Comparison of ENCODE assay signal across 8 cellular contexts in the genomic region with DNA sequence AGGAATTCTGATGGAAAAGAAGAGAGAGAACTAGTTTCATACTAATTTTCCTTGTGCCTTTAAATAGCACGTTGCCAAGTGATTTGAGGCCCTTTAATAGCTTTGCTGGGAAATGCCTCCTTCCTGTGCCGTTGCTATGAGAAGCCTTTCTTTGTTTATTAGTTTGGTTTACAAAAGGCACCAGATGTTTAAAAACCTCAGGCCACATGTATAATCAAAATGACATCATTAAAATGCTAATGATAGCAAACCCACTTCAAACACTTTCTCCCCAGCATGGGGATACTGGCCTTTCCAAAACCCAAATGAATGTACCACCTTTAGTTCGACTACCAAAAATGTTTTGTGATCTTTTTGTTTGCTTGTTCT. TPM values are rescaled to one million over a fixed set of nuclear protein-coding genes. Genes with fewer than 3 reads are reported as not detected.
DNase-seq lines count a peak whose midpoint lies in the region; ATAC-seq, FAIRE-seq and TF ChIP-seq lines count a peak whose summit lies in the region.

No MANE protein-coding gene starts in this region.

- CTCF ChIA-PET in HepG2 (lab: Yijun Ruan, JAX; ENCODE audit: low intra/inter-chr PET ratio, low total read pairs), result no interaction called here

- intact Hi-C loops in HepG2 (cut with micrococcal nuclease; ENCODE audit: unreplicated experiment), result no loop called here
- intact Hi-C loops in right cardiac atrium (cut with DNase I), result no loop called here
- intact Hi-C loops in adrenal gland (cut with DNase I), result no loop called here

- H3K27ac ChIP-seq in liver (ENCODE audit: low read depth in 1 of 2, low read length in 2 of 2) (peak overlapping the region; percentile 12 to 25), HepG2 (ENCODE audit: extremely low read length, insufficient read depth, low read length) (no peak overlapping the region), right cardiac atrium (ENCODE audit: low read length) (peak overlapping the region; percentile 77), adrenal gland (no peak overlapping the region)

- H3K4me3 Mint-ChIP-seq in T-helper 2 cell treated with Interferon-gamma antibody and Interleukin-4, amounts not matched to agents 5 μg/mL and 100 μg/mL, for 36 hours, result peak overlapping the region; percentile 57
- no peak overlapping the region for H3K4me3 Mint-ChIP-seq in stimulated activated effector memory CD8-positive, alpha-beta T cell treated with anti-CD3 and anti-CD28 coated beads, Interleukin-12 subunit alpha, Interleukin-12 subunit beta, amount 100 ng/mL, for 72 hours

- no peak for TF ChIP-seq RAD21 in liver (IDR thresholded peaks at IDR 0.05)
- no peak for TF ChIP-seq RAD21 in HepG2 (CRISPR knock-in tag; IDR thresholded peaks at IDR 0.05)

- DNase-seq in HepG2 (ENCODE audit: low spot score) (no peak), right cardiac atrium (no peak), NCI-H82 treated with DMSO at 0.1 percent for 48 hours (lab: John Stamatoyannopoulos, UW; ENCODE audit: unreplicated experiment) (no peak), adrenal gland (no peak)
- no peak for DNase-seq in T-helper 2 cell treated with Interferon-gamma antibody and Interleukin-4, amounts not matched to agents 5 μg/mL and 100 μg/mL, for 36 hours (ENCODE audit: low spot score)
- DNase-seq in stimulated activated effector memory CD8-positive, alpha-beta T cell treated with anti-CD3 and anti-CD28 coated beads, Interleukin-12 subunit alpha, Interleukin-12 subunit beta, amount 100 ng/mL, for 72 hours (ENCODE audit: low spot score in 2 of 2), result no peak

- H3K36me3 Mint-ChIP-seq in T-helper 2 cell treated with Interferon-gamma antibody and Interleukin-4, amounts not matched to agents 5 μg/mL and 100 μg/mL, for 36 hours (ENCODE audit: low read depth), result peaks cover 4% of the 10 kb centered on the region
- H3K36me3 Mint-ChIP-seq in stimulated activated effector memory CD8-positive, alpha-beta T cell treated with anti-CD3 and anti-CD28 coated beads, Interleukin-12 subunit alpha, Interleukin-12 subunit beta, amount 100 ng/mL, for 72 hours, result no peaks in the 10 kb centered on the region

- no peaks in the 10 kb centered on the region for H4K20me1 ChIP-seq in HepG2 (ENCODE audit: insufficient read depth, low read length)

- H3K4me2 ChIP-seq in HepG2 (ENCODE audit: low read depth, low read length), result no peak overlapping the region

- in situ Hi-C loops in HepG2 (cut with HindIII; ENCODE audit: extremely low pct_ligation_motif_present, low pct_unique_long_range_greater_than_20kb), result no loop called here

- TF ChIP-seq POLR2A in HepG2 (IDR thresholded peaks at IDR 0.05; ENCODE audit: insufficient read depth in 1 of 2, low read depth in 2 of 2, low read length in 2 of 2), result no peak
- TF ChIP-seq POLR2A in adrenal gland (IDR thresholded peaks at IDR 0.05), result no peak

- H3K27me3 Mint-ChIP-seq in T-helper 2 cell treated with Interferon-gamma antibody and Interleukin-4, amounts not matched to agents 5 μg/mL and 100 μg/mL, for 36 hours (ENCODE audit: low read depth), result peaks cover 10% of the 10 kb centered on the region

- H3K9ac ChIP-seq in liver (ENCODE audit: low read depth in 1 of 2, low read length in 2 of 2) (no peak overlapping the region), HepG2 (ENCODE audit: insufficient read depth, low read depth, low read length) (no peak overlapping the region)

- FAIRE-seq in HepG2 (lab: Jason Lieb, UNC), result no peak

- no peak for TF ChIP-seq CTCF in liver (IDR thresholded peaks at IDR 0.05; ENCODE audit: low read depth, low read length, missing input control)
- TF ChIP-seq CTCF in HepG2 (CRISPR knock-in tag; IDR thresholded peaks at IDR 0.05), result no peak
- TF ChIP-seq CTCF in adrenal gland (IDR thresholded peaks at IDR 0.05), result no peak

- H3K36me3 ChIP-seq in liver (ENCODE audit: control insufficient read depth in 4 of 4, insufficient read depth in 3 of 4, low read depth in 1 of 4, low read length in 3 of 4), result no peaks in the 10 kb centered on the region
- no peaks in the 10 kb centered on the region for H3K36me3 ChIP-seq in HepG2 (replicated peaks in 1 of 2; ENCODE audit: control insufficient read depth in 1 of 2, insufficient read depth in 2 of 2, low read length in 2 of 2)
- no peaks in the 10 kb centered on the region for H3K36me3 ChIP-seq in adrenal gland (replicated peaks in 1 of 2)

- 54% methylated on average over 3 of the region's 3 CpGs for WGBS in liver
- 38% methylated on average over 3 of the region's 3 CpGs for WGBS in HepG2 (ENCODE audit: low lambda C conversion rate)
- 13% methylated on average over 3 of the region's 3 CpGs for WGBS in right cardiac atrium
- 51 to 63% (median 59%) methylated on average over 3 of the region's 3 CpGs for WGBS in adrenal gland, 4 donors

- H3K9me3 ChIP-seq in liver (ENCODE audit: control insufficient read depth in 4 of 4, low read length in 3 of 4) (no peaks in the 10 kb centered on the region), HepG2 (ENCODE audit: low read length) (no peaks in the 10 kb centered on the region), right cardiac atrium (ENCODE audit: control insufficient read depth, low read length) (no peaks in the 10 kb centered on the region), adrenal gland (replicated peaks in 1 of 3) (no peaks in the 10 kb centered on the region)

- H3K27me3 ChIP-seq in liver (ENCODE audit: control insufficient read depth in 4 of 4, insufficient read depth in 4 of 4, low read length in 3 of 4) (no peaks in the 10 kb centered on the region), HepG2 (ENCODE audit: control insufficient read depth in 1 of 2, insufficient read depth in 2 of 2, low read length in 2 of 2) (no peaks in the 10 kb centered on the region), right cardiac atrium (ENCODE audit: control insufficient read depth, insufficient read depth) (no peaks in the 10 kb centered on the region), adrenal gland (no peaks in the 10 kb centered on the region)

- H2AFZ ChIP-seq in HepG2 (ENCODE audit: low read length), result no peak overlapping the region

- ATAC-seq in HepG2 (no peak), right cardiac atrium (peak; percentile 45 to 72), GM21390 (IDR thresholded peaks at IDR 0.05; ENCODE audit: unreplicated experiment) (no peak)
- peak; percentile 61 for ATAC-seq in stimulated activated effector memory CD8-positive, alpha-beta T cell treated with anti-CD3 and anti-CD28 coated beads, Interleukin-12 subunit alpha, Interleukin-12 subunit beta, amount 100 ng/mL, for 72 hours

- H3K4me3 ChIP-seq in liver (ENCODE audit: low read depth in 1 of 3, low read length in 3 of 3), result no peak overlapping the region
- no peak overlapping the region for H3K4me3 ChIP-seq in HepG2 (replicated peaks in 1 of 3; ENCODE audit: insufficient read depth in 1 of 3, low read depth in 2 of 3, low read length in 3 of 3)
- H3K4me3 ChIP-seq in right cardiac atrium (ENCODE audit: low read length), result peak overlapping the region; percentile 2
- H3K4me3 ChIP-seq in adrenal gland, result no peak overlapping the region

- peaks cover 25% of the 10 kb centered on the region for H3K4me1 Mint-ChIP-seq in T-helper 2 cell treated with Interferon-gamma antibody and Interleukin-4, amounts not matched to agents 5 μg/mL and 100 μg/mL, for 36 hours (ENCODE audit: low read depth)
- peaks cover 13% of the 10 kb centered on the region for H3K4me1 Mint-ChIP-seq in stimulated activated effector memory CD8-positive, alpha-beta T cell treated with anti-CD3 and anti-CD28 coated beads, Interleukin-12 subunit alpha, Interleukin-12 subunit beta, amount 100 ng/mL, for 72 hours

- no peaks in the 10 kb centered on the region for H3K79me2 ChIP-seq in HepG2 (ENCODE audit: insufficient read depth, low read length)

- BruUV-seq in HepG2 (replicated peaks; lab: Mats Ljungman, UMichigan), result no TSS peak

- peaks cover 4% of the 10 kb centered on the region for H3K9me3 Mint-ChIP-seq in T-helper 2 cell treated with Interferon-gamma antibody and Interleukin-4, amounts not matched to agents 5 μg/mL and 100 μg/mL, for 36 hours
- no peaks in the 10 kb centered on the region for H3K9me3 Mint-ChIP-seq in stimulated activated effector memory CD8-positive, alpha-beta T cell treated with anti-CD3 and anti-CD28 coated beads, Interleukin-12 subunit alpha, Interleukin-12 subunit beta, amount 100 ng/mL, for 72 hours

- POLR2A ChIA-PET in HepG2 (lab: Yijun Ruan, JAX), result no interaction called here

- TF ChIP-seq EP300 in HepG2 (IDR thresholded peaks at IDR 0.05; ENCODE audit: low read depth in 2 of 2, low read length in 2 of 2), result no peak
- TF ChIP-seq EP300 in HepG2 (CRISPR knock-in tag; IDR thresholded peaks at IDR 0.05; ENCODE audit: borderline replicate concordance), result no peak

- peak overlapping the region; percentile 79 for H3K27ac Mint-ChIP-seq in T-helper 2 cell treated with Interferon-gamma antibody and Interleukin-4, amounts not matched to agents 5 μg/mL and 100 μg/mL, for 36 hours
- H3K27ac Mint-ChIP-seq in stimulated activated effector memory CD8-positive, alpha-beta T cell treated with anti-CD3 and anti-CD28 coated beads, Interleukin-12 subunit alpha, Interleukin-12 subunit beta, amount 100 ng/mL, for 72 hours, result peak overlapping the region; percentile 85

- H3K4me1 ChIP-seq in liver (ENCODE audit: control insufficient read depth in 4 of 4, insufficient read depth in 4 of 4, low read length in 3 of 4), result peaks cover 0 to 6% (median 1%) of the 10 kb centered on the region in 4 donors
- peaks cover 29% of the 10 kb centered on the region for H3K4me1 ChIP-seq in HepG2 (ENCODE audit: insufficient read depth, low read length)
- H3K4me1 ChIP-seq in right cardiac atrium (ENCODE audit: control insufficient read depth, insufficient read depth, low read length), result peaks cover 6% of the 10 kb centered on the region
- H3K4me1 ChIP-seq in adrenal gland (replicated peaks in 1 of 2), result peaks cover 0 to 10% of the 10 kb centered on the region in 2 donors

RNA-seq across cellular contexts. Expression of gene TBC1D23, which starts 50.0 kb away (rescaled TPM):
- total RNA-seq in liver, result 10 to 100 TPM; 24.0 to 30.3 TPM
- polyA plus RNA-seq in liver, result 10 to 100 TPM in 1 of 2 donors, 1 to 10 TPM in 1; 8.7 to 11.5 TPM
- 28.7 and 44.5 TPM in 2 replicates for total RNA-seq in HepG2 (2016; rRNA removed; fragmentation: Illumina TruSeq; extraction: Trizol)
- total RNA-seq in HepG2 (2016; cell fraction: cytosol; rRNA removed; fragmentation: Illumina TruSeq; extraction: Trizol; ENCODE audit: low read depth), result 5.2 and 5.6 TPM in 2 replicates
- total RNA-seq in HepG2 (2016; cell fraction: insoluble cytoplasmic fraction; rRNA removed; fragmentation: Illumina TruSeq; extraction: Trizol), result 29.0 and 42.5 TPM in 2 replicates
- total RNA-seq in HepG2 (2016; cell fraction: membrane; rRNA removed; fragmentation: Illumina TruSeq; extraction: Trizol), result 9.4 and 12.5 TPM in 2 replicates
- total RNA-seq in HepG2 (2016; cell fraction: nucleus; rRNA removed; fragmentation: Illumina TruSeq; extraction: Trizol), result 35.8 and 37.8 TPM in 2 replicates
- polyA plus RNA-seq in HepG2 (2011; rRNA removed), result 26.5 and 35.4 TPM in 2 replicates
- polyA plus RNA-seq in HepG2 (2011; cell fraction: cytosol; rRNA removed), result 8.8 and 13.6 TPM in 2 replicates
- 13.1 and 13.7 TPM in 2 replicates for polyA plus RNA-seq in HepG2 (2011; cell fraction: nucleus; rRNA removed)
- 26.0 and 27.5 TPM in 2 replicates for polyA plus RNA-seq in HepG2 (2012)
- 1.2 and 1.3 TPM in 2 replicates for polyA plus RNA-seq in HepG2 (2016; cell fraction: cytosol; fragmentation: Illumina TruSeq; extraction: Trizol; ENCODE audit: low read depth)
- 22.6 and 26.1 TPM in 2 replicates for polyA plus RNA-seq in HepG2 (2016; cell fraction: insoluble cytoplasmic fraction; fragmentation: Illumina TruSeq; extraction: Trizol; ENCODE audit: low read depth)
- polyA plus RNA-seq in HepG2 (2016; cell fraction: membrane; fragmentation: Illumina TruSeq; extraction: Trizol; ENCODE audit: low read depth), result 4.5 and 4.6 TPM in 2 replicates
- polyA plus RNA-seq in HepG2 (2016; cell fraction: nucleus; fragmentation: Illumina TruSeq; extraction: Trizol; ENCODE audit: insufficient read depth, low read depth), result 24.7 and 25.8 TPM in 2 replicates
- polyA minus RNA-seq in HepG2 (2011; rRNA and poly(A)+ RNA removed; ENCODE audit: low replicate concordance), result 22.9 and 28.9 TPM in 2 replicates
- polyA minus RNA-seq in HepG2 (2011; cell fraction: cytosol; rRNA and poly(A)+ RNA removed), result 25.6 and 28.5 TPM in 2 replicates
- polyA minus RNA-seq in HepG2 (2011; cell fraction: nucleus; rRNA and poly(A)+ RNA removed), result 66.4 and 71.1 TPM in 2 replicates
- total RNA-seq in right cardiac atrium, result 10 to 100 TPM; 26.1 to 37.4 (median 32.3) TPM
- 15.0 TPM for polyA plus RNA-seq in right cardiac atrium
- 100 to 1,000 TPM in 2 of 8 donors, 10 to 100 TPM in 6; 19.8 to 117 (median 61.9) TPM for total RNA-seq in adrenal gland
- 10 to 100 TPM; 24.1 to 72.7 (median 24.2) TPM for polyA plus RNA-seq in adrenal gland

Comparison
In these comparisons a context has a peak if more than half of its experiments do, and no peak if none do; other contexts are left out.
1. H3K27ac ChIP-seq: peak in liver (2 of 2) and right cardiac atrium (single experiment); none in HepG2 (single experiment) and adrenal gland (0 of 5).
2. ATAC-seq: peak in right cardiac atrium (2 of 2) and stimulated activated effector memory CD8-positive, alpha-beta T cell treated with anti-CD3 and anti-CD28 coated beads, Interleukin-12 subunit alpha, Interleukin-12 subunit beta, amount 100 ng/mL, for 72 hours (single experiment); none in HepG2 (single experiment) and GM21390 (single experiment).